Comparison of ENCODE assay signal across 1 cellular context in genomic region chr17:55584861-55585260, GRCh38.
TF ChIP-seq lines count a peak whose summit lies in the region.

No MANE protein-coding gene starts in this region.

TF ChIP-seq in liver, 16 proteins besides CTCF, POLR2A, EP300 and RAD21 (continued from another document):
- TF ChIP-seq REST (IDR thresholded peaks at IDR 0.05): no peak
- TF ChIP-seq ATF3 (IDR thresholded peaks at IDR 0.05): no peak
- no peak for TF ChIP-seq HNF4A (conservative IDR thresholded peaks at IDR 0.05)
TF ChIP-seq in liver: peak in this region for 0.
